19 cellular contexts compared by ENCODE assay signal in genomic region chr3:69115731-69116130, GRCh38. TPM values are rescaled to one million over a fixed set of nuclear protein-coding genes. Genes with fewer than 3 reads are reported as not detected.
DNase-seq lines count a peak whose midpoint lies in the region; ATAC-seq, FAIRE-seq and TF ChIP-seq lines count a peak whose summit lies in the region.
"Had no signal": no experiment of that assay in that cellular context is flagged by ENCODE, and none has a peak within 500 bp of the region (broad histone marks: within the 10 kb centered on the region; RNA-seq: fewer than 3 reads in every experiment).

No MANE protein-coding gene starts in this region.

- CTCF ChIA-PET in HepG2 (lab: Yijun Ruan, JAX; ENCODE audit: low intra/inter-chr PET ratio, low total read pairs), result no interaction called here

- H3K27me3 ChIP-seq in dorsolateral prefrontal cortex (no peaks in the 10 kb centered on the region), HepG2 (ENCODE audit: control insufficient read depth in 1 of 2, insufficient read depth in 2 of 2, low read length in 2 of 2) (peaks cover 0 to 5% of the 10 kb centered on the region in 2 experiments; a peak in 1 of 5 replicates)
- H3K27me3 ChIP-seq: ascending aorta, tibial nerve had no signal

- TF ChIP-seq RAD21 in HepG2 (CRISPR knock-in tag; IDR thresholded peaks at IDR 0.05), result no peak

- H3K27ac Mint-ChIP-seq in natural killer cell treated with Interleukin-12 subunit alpha and Interleukin-12 subunit beta and Interleukin-15 and Interleukin-18, amount 100 ng/mL, for 72 hours, result no peak overlapping the region
- H3K27ac Mint-ChIP-seq: CD4-positive, alpha-beta memory T cell had no signal

- H3K9ac ChIP-seq in HepG2 (ENCODE audit: insufficient read depth, low read depth, low read length), result no peak overlapping the region

- in situ Hi-C loops in HepG2 (cut with HindIII; ENCODE audit: extremely low pct_ligation_motif_present, low pct_unique_long_range_greater_than_20kb), result loop anchor here (25.0 kb wide), 1 partner anchor 547 kb away; no protein-coding TSS in a partner anchor

- H3K4me1 ChIP-seq in HepG2 (ENCODE audit: insufficient read depth, low read length), result no peaks in the 10 kb centered on the region
- H3K4me1 ChIP-seq: ascending aorta had no signal

- WGBS in HepG2 (ENCODE audit: low lambda C conversion rate), result 1% methylated on average over 2 of the region's 2 CpGs

- no peak for TF ChIP-seq CTCF in dorsolateral prefrontal cortex (IDR thresholded peaks at IDR 0.05 in 54 of 56, conservative IDR thresholded peaks at IDR 0.05 in 2 of 56; ENCODE audit: low read depth in 1 of 56, partially characterized antibody in 56 of 56)
- TF ChIP-seq CTCF in HepG2 (CRISPR knock-in tag; IDR thresholded peaks at IDR 0.05), result no peak

- H4K20me1 ChIP-seq in HepG2 (ENCODE audit: insufficient read depth, low read length), result no peaks in the 10 kb centered on the region

- FAIRE-seq in HepG2 (lab: Jason Lieb, UNC), result no peak

- no peaks in the 10 kb centered on the region for H3K27me3 Mint-ChIP-seq in natural killer cell treated with Interleukin-12 subunit alpha and Interleukin-12 subunit beta and Interleukin-15 and Interleukin-18, amount 100 ng/mL, for 72 hours

- no peaks in the 10 kb centered on the region for H3K9me3 Mint-ChIP-seq in natural killer cell treated with Interleukin-12 subunit alpha and Interleukin-12 subunit beta and Interleukin-15 and Interleukin-18, amount 100 ng/mL, for 72 hours
- H3K9me3 Mint-ChIP-seq: CD4-positive, alpha-beta memory T cell had no signal

- H3K79me2 ChIP-seq in HepG2 (ENCODE audit: insufficient read depth, low read length), result no peaks in the 10 kb centered on the region

- H3K4me3 Mint-ChIP-seq in natural killer cell treated with Interleukin-12 subunit alpha and Interleukin-12 subunit beta and Interleukin-15 and Interleukin-18, amount 100 ng/mL, for 72 hours, result no peak overlapping the region
- H3K4me3 Mint-ChIP-seq: CD4-positive, alpha-beta memory T cell had no signal

- no peak overlapping the region for H2AFZ ChIP-seq in HepG2 (ENCODE audit: low read length)

- H3K27ac ChIP-seq in dorsolateral prefrontal cortex, result peak overlapping the region in 58 of 59 donors; percentile 34 to 97 (median 86)
- H3K27ac ChIP-seq in HepG2 (ENCODE audit: extremely low read length, insufficient read depth, low read length), result no peak overlapping the region
- H3K27ac ChIP-seq: ascending aorta had no signal

- no peaks in the 10 kb centered on the region for H3K9me3 ChIP-seq in HepG2 (ENCODE audit: low read length)
- H3K9me3 ChIP-seq: ascending aorta, tibial nerve had no signal

- H3K4me3 ChIP-seq in dorsolateral prefrontal cortex (peak overlapping the region in 2 of 59 donors; percentile 15 to 27), HepG2 (replicated peaks in 1 of 3; ENCODE audit: insufficient read depth in 1 of 3, low read depth in 2 of 3, low read length in 3 of 3) (no peak overlapping the region)
- H3K4me3 ChIP-seq: ascending aorta, tibial nerve had no signal

- H3K4me1 Mint-ChIP-seq in natural killer cell treated with Interleukin-12 subunit alpha and Interleukin-12 subunit beta and Interleukin-15 and Interleukin-18, amount 100 ng/mL, for 72 hours (ENCODE audit: low read depth in 2 of 2), result peaks cover under 1% of the 10 kb centered on the region in 2 donors

- no peak for DNase-seq in Right ventricle myocardium inferior (ENCODE audit: missing footprints)
- DNase-seq in cardiac septum (ENCODE audit: low spot score), result no peak
- DNase-seq in dorsolateral prefrontal cortex, result no peak
- peak; percentile 44 for DNase-seq in iris pigment epithelial cell (ENCODE audit: low read depth)
- no peak for DNase-seq in natural killer cell treated with Interleukin-12 subunit alpha and Interleukin-12 subunit beta and Interleukin-15 and Interleukin-18, amount 100 ng/mL, for 72 hours (ENCODE audit: low spot score)
- no peak for DNase-seq in HepG2 (ENCODE audit: low spot score)
- DNase-seq in SHP77 treated with DMSO at 0.1 percent for 48 hours (lab: John Stamatoyannopoulos, UW), result no peak
- DNase-seq: activated gamma-delta T cell; CD4-positive, alpha-beta memory T cell; foreskin melanocyte; NCI-H2107; NCI-H748 treated with DMSO at 0.1 percent for 48 hours; RPMI8226; T-helper 2 cell had no signal

- POLR2A ChIA-PET in HepG2 (lab: Yijun Ruan, JAX), result no interaction called here

- H3K36me3 ChIP-seq in HepG2 (replicated peaks in 1 of 2; ENCODE audit: control insufficient read depth in 1 of 2, insufficient read depth in 2 of 2, low read length in 2 of 2), result no peaks in the 10 kb centered on the region
- H3K36me3 ChIP-seq: ascending aorta, tibial nerve had no signal

- intact Hi-C loops in Right ventricle myocardium inferior (cut with DNase I) (no loop called here), cardiac septum (cut with DNase I) (loop anchor here (1.0 kb wide), 1 partner anchor 29 kb away; no protein-coding TSS in a partner anchor), dorsolateral prefrontal cortex (cut with DNase I) (loop anchor here in 1 of 2 donors (2.0 kb wide), 1 partner anchor 31 kb away; the partner anchor contains the start of gene ARL6IP5), HepG2 (cut with micrococcal nuclease; ENCODE audit: unreplicated experiment) (no loop called here)

- no peak for TF ChIP-seq POLR2A in HepG2 (IDR thresholded peaks at IDR 0.05; ENCODE audit: insufficient read depth in 1 of 2, low read depth in 2 of 2, low read length in 2 of 2)

- peak; percentile 67 for ATAC-seq in Right ventricle myocardium inferior
- no peak for ATAC-seq in natural killer cell treated with Interleukin-12 subunit alpha and Interleukin-12 subunit beta and Interleukin-15 and Interleukin-18, amount 100 ng/mL, for 72 hours
- ATAC-seq in HepG2, result no peak
- ATAC-seq in HG03135 (IDR thresholded peaks at IDR 0.05; ENCODE audit: unreplicated experiment), result no peak

- H3K4me2 ChIP-seq in HepG2 (ENCODE audit: low read depth, low read length), result no peak overlapping the region

- TF ChIP-seq EP300 in HepG2 (IDR thresholded peaks at IDR 0.05; ENCODE audit: low read depth in 2 of 2, low read length in 2 of 2) (no peak), HepG2 (CRISPR knock-in tag; IDR thresholded peaks at IDR 0.05; ENCODE audit: borderline replicate concordance) (no peak)

- no TSS peak for BruUV-seq in HepG2 (replicated peaks; lab: Mats Ljungman, UMichigan)

- H3K36me3 Mint-ChIP-seq in natural killer cell treated with Interleukin-12 subunit alpha and Interleukin-12 subunit beta and Interleukin-15 and Interleukin-18, amount 100 ng/mL, for 72 hours, result no peaks in the 10 kb centered on the region
- H3K36me3 Mint-ChIP-seq: CD4-positive, alpha-beta memory T cell had no signal

RNA-seq across cellular contexts. Expression of gene LMOD3, which starts 6.7 kb away (rescaled TPM):
- 149 TPM for total RNA-seq in Right ventricle myocardium inferior
- 117 TPM for total RNA-seq in cardiac septum
- total RNA-seq in dorsolateral prefrontal cortex, result 1 to 10 TPM in 7 of 120 experiments, under 1 TPM in 106, not detected in 7; 0.13 to 1.2 (median 0.44) TPM
- not detected for total RNA-seq in natural killer cell treated with Interleukin-12 subunit alpha and Interleukin-12 subunit beta and Interleukin-15 and Interleukin-18, amount 100 ng/mL, for 72 hours
- not detected in 2 replicates for total RNA-seq in HepG2 (2016; rRNA removed; fragmentation: Illumina TruSeq; extraction: Trizol)
- total RNA-seq in HepG2 (2016; cell fraction: cytosol; rRNA removed; fragmentation: Illumina TruSeq; extraction: Trizol; ENCODE audit: low read depth), result not detected in 2 replicates
- not detected in 2 replicates for total RNA-seq in HepG2 (2016; cell fraction: insoluble cytoplasmic fraction; rRNA removed; fragmentation: Illumina TruSeq; extraction: Trizol)
- not detected in 2 replicates for total RNA-seq in HepG2 (2016; cell fraction: membrane; rRNA removed; fragmentation: Illumina TruSeq; extraction: Trizol)
- total RNA-seq in HepG2 (2016; cell fraction: nucleus; rRNA removed; fragmentation: Illumina TruSeq; extraction: Trizol), result not detected in 2 replicates
- polyA plus RNA-seq in HepG2 (2011; rRNA removed), result not detected in 2 replicates
- polyA plus RNA-seq in HepG2 (2011; cell fraction: cytosol; rRNA removed), result not detected in 2 replicates
- polyA plus RNA-seq in HepG2 (2011; cell fraction: nucleus; rRNA removed), result not detected in 2 replicates
- not detected in 2 replicates for polyA plus RNA-seq in HepG2 (2012)
- polyA plus RNA-seq in HepG2 (2016; cell fraction: cytosol; fragmentation: Illumina TruSeq; extraction: Trizol; ENCODE audit: low read depth), result not detected in 2 replicates
- not detected in 2 replicates for polyA plus RNA-seq in HepG2 (2016; cell fraction: insoluble cytoplasmic fraction; fragmentation: Illumina TruSeq; extraction: Trizol; ENCODE audit: low read depth)
- polyA plus RNA-seq in HepG2 (2016; cell fraction: membrane; fragmentation: Illumina TruSeq; extraction: Trizol; ENCODE audit: low read depth), result not detected in 2 replicates
- not detected in 2 replicates for polyA plus RNA-seq in HepG2 (2016; cell fraction: nucleus; fragmentation: Illumina TruSeq; extraction: Trizol; ENCODE audit: insufficient read depth, low read depth)
- not detected in 2 replicates for polyA minus RNA-seq in HepG2 (2011; rRNA and poly(A)+ RNA removed; ENCODE audit: low replicate concordance)
- not detected in 2 replicates for polyA minus RNA-seq in HepG2 (2011; cell fraction: cytosol; rRNA and poly(A)+ RNA removed)
- polyA minus RNA-seq in HepG2 (2011; cell fraction: nucleus; rRNA and poly(A)+ RNA removed), result not detected in 2 replicates
- total RNA-seq: A673; ascending aorta; CD4-positive, alpha-beta memory T cell; H4; tibial nerve had no signal

RNA-seq across cellular contexts. Expression of gene ARL6IP5, which starts 31.0 kb away (rescaled TPM):
- total RNA-seq in Right ventricle myocardium inferior, result 195 TPM
- 167 TPM for total RNA-seq in cardiac septum
- total RNA-seq in dorsolateral prefrontal cortex, result 100 to 1,000 TPM in 113 of 120 experiments, 10 to 100 TPM in 7; 51.3 to 182 (median 139) TPM
- 100 to 1,000 TPM; 110 to 135 TPM for total RNA-seq in natural killer cell treated with Interleukin-12 subunit alpha and Interleukin-12 subunit beta and Interleukin-15 and Interleukin-18, amount 100 ng/mL, for 72 hours
- total RNA-seq in HepG2 (2016; rRNA removed; fragmentation: Illumina TruSeq; extraction: Trizol), result 19.6 and 29.6 TPM in 2 replicates
- 3.6 and 4.9 TPM in 2 replicates for total RNA-seq in HepG2 (2016; cell fraction: cytosol; rRNA removed; fragmentation: Illumina TruSeq; extraction: Trizol; ENCODE audit: low read depth)
- 18.9 and 31.3 TPM in 2 replicates for total RNA-seq in HepG2 (2016; cell fraction: insoluble cytoplasmic fraction; rRNA removed; fragmentation: Illumina TruSeq; extraction: Trizol)
- 8.4 and 10.4 TPM in 2 replicates for total RNA-seq in HepG2 (2016; cell fraction: membrane; rRNA removed; fragmentation: Illumina TruSeq; extraction: Trizol)
- total RNA-seq in HepG2 (2016; cell fraction: nucleus; rRNA removed; fragmentation: Illumina TruSeq; extraction: Trizol), result 29.7 and 31.9 TPM in 2 replicates
- polyA plus RNA-seq in HepG2 (2011; rRNA removed), result 18.2 and 23.7 TPM in 2 replicates
- polyA plus RNA-seq in HepG2 (2011; cell fraction: cytosol; rRNA removed), result 19.8 and 24.3 TPM in 2 replicates
- polyA plus RNA-seq in HepG2 (2011; cell fraction: nucleus; rRNA removed), result 5.3 and 5.8 TPM in 2 replicates
- polyA plus RNA-seq in HepG2 (2012), result 20.4 and 23.4 TPM in 2 replicates
- polyA plus RNA-seq in HepG2 (2016; cell fraction: cytosol; fragmentation: Illumina TruSeq; extraction: Trizol; ENCODE audit: low read depth), result 4.6 and 4.8 TPM in 2 replicates
- 24.7 and 26.0 TPM in 2 replicates for polyA plus RNA-seq in HepG2 (2016; cell fraction: insoluble cytoplasmic fraction; fragmentation: Illumina TruSeq; extraction: Trizol; ENCODE audit: low read depth)
- 8.4 and 8.6 TPM in 2 replicates for polyA plus RNA-seq in HepG2 (2016; cell fraction: membrane; fragmentation: Illumina TruSeq; extraction: Trizol; ENCODE audit: low read depth)
- polyA plus RNA-seq in HepG2 (2016; cell fraction: nucleus; fragmentation: Illumina TruSeq; extraction: Trizol; ENCODE audit: insufficient read depth, low read depth), result 49.7 and 53.4 TPM in 2 replicates
- polyA minus RNA-seq in HepG2 (2011; rRNA and poly(A)+ RNA removed; ENCODE audit: low replicate concordance), result 42.0 and 74.8 TPM in 2 replicates
- 12.3 and 16.8 TPM in 2 replicates for polyA minus RNA-seq in HepG2 (2011; cell fraction: cytosol; rRNA and poly(A)+ RNA removed)
- 6.6 and 8.3 TPM in 2 replicates for polyA minus RNA-seq in HepG2 (2011; cell fraction: nucleus; rRNA and poly(A)+ RNA removed)

RNA-seq across cellular contexts. Expression of gene UBA3, which starts 35.6 kb away (rescaled TPM):
- 89.1 TPM for total RNA-seq in Right ventricle myocardium inferior
- 84.7 TPM for total RNA-seq in cardiac septum
- 10 to 100 TPM; 45.9 to 99.3 (median 65.9) TPM for total RNA-seq in dorsolateral prefrontal cortex
- total RNA-seq in natural killer cell treated with Interleukin-12 subunit alpha and Interleukin-12 subunit beta and Interleukin-15 and Interleukin-18, amount 100 ng/mL, for 72 hours, result 100 to 1,000 TPM in 1 of 2 donors, 10 to 100 TPM in 1; 93.4 to 111 TPM
- total RNA-seq in HepG2 (2016; rRNA removed; fragmentation: Illumina TruSeq; extraction: Trizol), result 49.0 and 62.8 TPM in 2 replicates
- 4.9 and 6.2 TPM in 2 replicates for total RNA-seq in HepG2 (2016; cell fraction: cytosol; rRNA removed; fragmentation: Illumina TruSeq; extraction: Trizol; ENCODE audit: low read depth)
- 48.7 and 69.6 TPM in 2 replicates for total RNA-seq in HepG2 (2016; cell fraction: insoluble cytoplasmic fraction; rRNA removed; fragmentation: Illumina TruSeq; extraction: Trizol)
- 11.4 and 13.5 TPM in 2 replicates for total RNA-seq in HepG2 (2016; cell fraction: membrane; rRNA removed; fragmentation: Illumina TruSeq; extraction: Trizol)
- 60.4 and 60.5 TPM in 2 replicates for total RNA-seq in HepG2 (2016; cell fraction: nucleus; rRNA removed; fragmentation: Illumina TruSeq; extraction: Trizol)
- polyA plus RNA-seq in HepG2 (2011; rRNA removed), result 34.6 and 40.7 TPM in 2 replicates
- 14.1 and 18.7 TPM in 2 replicates for polyA plus RNA-seq in HepG2 (2011; cell fraction: cytosol; rRNA removed)
- 57.0 and 57.3 TPM in 2 replicates for polyA plus RNA-seq in HepG2 (2011; cell fraction: nucleus; rRNA removed)
- polyA plus RNA-seq in HepG2 (2012), result 23.3 and 28.5 TPM in 2 replicates
- polyA plus RNA-seq in HepG2 (2016; cell fraction: cytosol; fragmentation: Illumina TruSeq; extraction: Trizol; ENCODE audit: low read depth), result 2.9 and 3.8 TPM in 2 replicates
- polyA plus RNA-seq in HepG2 (2016; cell fraction: insoluble cytoplasmic fraction; fragmentation: Illumina TruSeq; extraction: Trizol; ENCODE audit: low read depth), result 51.8 and 55.2 TPM in 2 replicates
- polyA plus RNA-seq in HepG2 (2016; cell fraction: membrane; fragmentation: Illumina TruSeq; extraction: Trizol; ENCODE audit: low read depth), result 7.6 and 8.1 TPM in 2 replicates
- 87.4 and 95.0 TPM in 2 replicates for polyA plus RNA-seq in HepG2 (2016; cell fraction: nucleus; fragmentation: Illumina TruSeq; extraction: Trizol; ENCODE audit: insufficient read depth, low read depth)
- polyA minus RNA-seq in HepG2 (2011; rRNA and poly(A)+ RNA removed; ENCODE audit: low replicate concordance), result 12.6 and 13.2 TPM in 2 replicates
- polyA minus RNA-seq in HepG2 (2011; cell fraction: cytosol; rRNA and poly(A)+ RNA removed), result 14.4 and 16.7 TPM in 2 replicates
- 87.9 and 89.9 TPM in 2 replicates for polyA minus RNA-seq in HepG2 (2011; cell fraction: nucleus; rRNA and poly(A)+ RNA removed)

Comparison
In these comparisons a context has a peak if more than half of its experiments do, and no peak if none do; other contexts are left out.
1. RNA of gene LMOD3, which starts 6.7 kb away (total RNA-seq): 149 TPM in Right ventricle myocardium inferior (single experiment) and 117 TPM in cardiac septum (single experiment); 0.13 to 1.2 TPM in dorsolateral prefrontal cortex, not detected in natural killer cell treated with Interleukin-12 subunit alpha and Interleukin-12 subunit beta and Interleukin-15 and Interleukin-18, amount 100 ng/mL, for 72 hours and not detected in HepG2; every median in the first group is over 10 times any median in the second.